15 cellular contexts compared by ENCODE assay signal in genomic region chr12:65879878-65880277, GRCh38. TPM values are rescaled to one million over a fixed set of nuclear protein-coding genes. Genes with fewer than 3 reads are reported as not detected.
DNase-seq lines count a peak whose midpoint lies in the region; ATAC-seq and TF ChIP-seq lines count a peak whose summit lies in the region.
"Had no signal": no experiment of that assay in that cellular context is flagged by ENCODE, and none has a peak within 500 bp of the region (broad histone marks: within the 10 kb centered on the region; RNA-seq: fewer than 3 reads in every experiment).

No MANE protein-coding gene starts in this region.

- no peaks in the 10 kb centered on the region for H3K23me2 ChIP-seq in H9 (ENCODE audit: insufficient read length, low read depth, low read length, poor library complexity, severe bottlenecking)

- no peaks in the 10 kb centered on the region; a peak in 2 of 7 replicates for H3K36me3 Mint-ChIP-seq in H9 (ENCODE audit: insufficient read depth in 1 of 3, low read depth in 3 of 3)

- no peak overlapping the region for H3K14ac ChIP-seq in H9 (ENCODE audit: insufficient read depth, low read length)

- H4K20me1 ChIP-seq in H9 (ENCODE audit: control insufficient read depth, insufficient read depth, insufficient read length): no peaks in the 10 kb centered on the region

- no peak overlapping the region for H4K5ac ChIP-seq in H9 (ENCODE audit: insufficient read length, low read depth, low read length)

- H3K79me2 ChIP-seq in ACC112 (ENCODE audit: control insufficient read depth, insufficient read depth, low read length, unreplicated experiment) (peaks cover 91% of the 10 kb centered on the region), H9 (ENCODE audit: insufficient read depth, low read length) (no peaks in the 10 kb centered on the region; the same call in 1 of the 2 replicates)

- 0 out of 7 replicates have a peak overlapping the region, but pooled peaks of 1 of the 3 experiments have one; percentile 10 for H3K27ac Mint-ChIP-seq in H9

- WGBS in H9 (ENCODE audit: extremely low coverage, insufficient read length, low lambda C conversion rate): no CpG with 5 or more reads among the region's 3 CpGs

- H2BK5ac ChIP-seq in H9 (ENCODE audit: insufficient read length, low read length): no peak overlapping the region

- H3K4me1 ChIP-seq in ACC112 (ENCODE audit: control insufficient read depth, insufficient read depth, low read length, unreplicated experiment) (peaks cover 94% of the 10 kb centered on the region), H9 (ENCODE audit: insufficient read depth, low read length) (peaks cover 21% of the 10 kb centered on the region)

- H3T11ph ChIP-seq in H9 (ENCODE audit: low read length): no peak overlapping the region

- H3K4me2 ChIP-seq in H9 (ENCODE audit: insufficient read depth, insufficient read length, low read length): no peak overlapping the region

- H2BK120ac ChIP-seq in H9 (ENCODE audit: low read depth, low read length, poor library complexity, severe bottlenecking): no peak overlapping the region

- H4K91ac ChIP-seq in H9 (ENCODE audit: insufficient read length, low read depth, low read length): no peak overlapping the region

- no peak overlapping the region for H2BK20ac ChIP-seq in H9 (ENCODE audit: low read depth, low read length, poor library complexity, severe bottlenecking)

- H2BK12ac ChIP-seq in H9 (ENCODE audit: insufficient read length, low read depth, low read length): no peak overlapping the region

- no peak overlapping the region for H3K56ac ChIP-seq in H9 (ENCODE audit: insufficient read length, low read depth, low read length)

- H3K36me3 ChIP-seq in ACC112 (ENCODE audit: insufficient read depth, low read length): peaks cover 30% of the 10 kb centered on the region

- H2AK5ac ChIP-seq in H9 (ENCODE audit: insufficient read length, low read length): no peak overlapping the region

- H3K27ac ChIP-seq in ACC112 (ENCODE audit: low read depth, low read length) (peak overlapping the region; percentile 80), H9 (ENCODE audit: insufficient read length, low read depth, low read length) (no peak overlapping the region)

- in situ Hi-C loops in astrocyte of the cerebellum (cut with HindIII; ENCODE audit: low sequenced_read_pairs): loop anchor here (5.0 kb wide), 1 partner anchor 53 kb away; no protein-coding TSS in a partner anchor

- no peak overlapping the region for H2BK15ac ChIP-seq in H9 (ENCODE audit: low read depth, low read length)

- no peaks in the 10 kb centered on the region for H3K79me1 ChIP-seq in H9 (ENCODE audit: insufficient read depth, low read depth, low read length, poor library complexity, severe bottlenecking)

- DNase-seq in HS-27A (ENCODE audit: low read depth): peak; percentile 72
- peak; percentile 86 for DNase-seq in astrocyte of the cerebellum (ENCODE audit: low read depth)
- peak; percentile 96 for DNase-seq in iris pigment epithelial cell (ENCODE audit: low read depth)
- no peak for DNase-seq in activated CD4-positive, CD25-positive, alpha-beta regulatory T cell (lab: John Stamatoyannopoulos, UW)
- no peak for DNase-seq in H9
- DNase-seq in DMS153 treated with DMSO at 0.1 percent for 48 hours (lab: John Stamatoyannopoulos, UW; ENCODE audit: unreplicated experiment): no peak
- DNase-seq: activated CD4-positive, alpha-beta T cell treated with anti-CD3 and anti-CD28 coated beads for 4 hours; activated effector memory CD4-positive, alpha-beta T cell treated with Interleukin-2 at 50 U/mL for 16 hours; AML-193; NCI-H2081 treated with DMSO at 0.1 percent for 48 hours; Right ventricle myocardium superior; stimulated activated CD4-positive, alpha-beta T cell treated with anti-CD3 and anti-CD28 coated beads, Interleukin-1b, Interleukin-23, amount 100 ng/mL, for 48 hours had no signal

- ATAC-seq in HG03039 (IDR thresholded peaks at IDR 0.05; ENCODE audit: unreplicated experiment): no peak
- ATAC-seq: HepG2 had no signal

- no peak overlapping the region for H2AFZ ChIP-seq in ACC112 (ENCODE audit: low read length, unreplicated experiment)
- no peak overlapping the region for H2AFZ ChIP-seq in H9 (ENCODE audit: low read length)

- H3K4ac ChIP-seq in H9 (ENCODE audit: low read depth, low read length): no peak overlapping the region

- H3K23ac ChIP-seq in H9 (ENCODE audit: insufficient read length, low read depth, low read length): no peak overlapping the region

- no peak overlapping the region for H3K4me3 Mint-ChIP-seq in H9

- no peak overlapping the region for H3K18ac ChIP-seq in H9 (ENCODE audit: insufficient read length, low read depth, low read length)

- H3K4me1 Mint-ChIP-seq in H9: peaks cover 50 to 56% of the 10 kb centered on the region in 2 experiments

- no peaks in the 10 kb centered on the region for H3K9me3 Mint-ChIP-seq in H9

- TF ChIP-seq CTCF in astrocyte of the cerebellum (IDR thresholded peaks at IDR 0.05; ENCODE audit: low read depth, low read length, missing control alignments): no peak
- TF ChIP-seq CTCF in H9 (conservative IDR thresholded peaks at IDR 0.05): no peak

- no peaks in the 10 kb centered on the region for H3K27me3 Mint-ChIP-seq in H9 (ENCODE audit: low read depth)

- peak overlapping the region; percentile 63 for H3K4me3 ChIP-seq in ACC112 (ENCODE audit: low read depth, low read length)
- peak overlapping the region; percentile 19 for H3K4me3 ChIP-seq in astrocyte of the cerebellum (ENCODE audit: low read depth, low read length)

- no peak overlapping the region for H3K9ac ChIP-seq in H9 (ENCODE audit: extremely low read depth, insufficient read length, low read length)

- H3K9me3 ChIP-seq in H9 (ENCODE audit: control insufficient read depth, low read depth, low read length): no peaks in the 10 kb centered on the region

- no peak overlapping the region for H4K8ac ChIP-seq in H9 (replicated peaks; ENCODE audit: insufficient read length, low read depth, low read length)

- H3K27me3 ChIP-seq in ACC112 (ENCODE audit: insufficient read depth, low read length) (no peaks in the 10 kb centered on the region), H9 (ENCODE audit: insufficient read depth, low read length) (no peaks in the 10 kb centered on the region)

RNA-seq across cellular contexts. Expression of gene HMGA2, which starts 55.6 kb away (rescaled TPM):
- total RNA-seq in H9 (2021): 58.2 and 59.9 TPM in 2 replicates
- total RNA-seq: Right ventricle myocardium superior had no signal

Comparison
In these comparisons a context has a peak if more than half of its experiments do, and no peak if none do; other contexts are left out.
1. DNase-seq: peak in HS-27A (single experiment), astrocyte of the cerebellum (single experiment) and iris pigment epithelial cell (single experiment); none in activated CD4-positive, CD25-positive, alpha-beta regulatory T cell (0 of 4), H9 (single experiment) and DMS153 treated with DMSO at 0.1 percent for 48 hours (single experiment).